9 cellular contexts compared by ENCODE assay signal in genomic region chr5:142325677-142326479, GRCh38. TPM values are rescaled to one million over a fixed set of nuclear protein-coding genes. Genes with fewer than 3 reads are reported as not detected.
A peak's percentile ranks its signal among the peaks of the same experiment; 100 is the strongest.
DNase-seq lines count a peak whose midpoint lies in the region; ATAC-seq and TF ChIP-seq lines count a peak whose summit lies in the region.
"Had no signal": no experiment of that assay in that cellular context is flagged by ENCODE, and none has a peak within 500 bp of the region (broad histone marks: within the 10 kb centered on the region; RNA-seq: fewer than 3 reads in every experiment).

No MANE protein-coding gene starts in this region.

- H3K27me3 ChIP-seq in GM23248 (replicated peaks; ENCODE audit: insufficient read depth) (no peaks in the 10 kb centered on the region), stomach (peaks cover 0 to 76% (median 25%) of the 10 kb centered on the region in 3 donors)

- no peaks in the 10 kb centered on the region for H3K9me3 Mint-ChIP-seq in chondrocyte (ENCODE audit: low read depth)

- H3K4me3 ChIP-seq in AG04449 (ENCODE audit: low read depth, low read length) (peak overlapping the region; percentile 64), GM23248 (peak overlapping the region; percentile 80), stomach (peak overlapping the region; percentile 51 to 67 (median 60))

- 36 to 45% methylated on average over 34 to 46 of the region's 46 CpGs for WGBS in GM23248 (ENCODE audit: low coverage in 1 of 2, low lambda C conversion rate in 2 of 2, missing lambda C conversion rate in 2 of 2), 2 experiments
- 2 to 8% (median 4%) methylated on average over 19 to 46 of the region's 46 CpGs for WGBS in stomach, 5 donors

- TF ChIP-seq EP300 in stomach (IDR thresholded peaks at IDR 0.05): no peak

- H3K9me3 ChIP-seq in GM23248 (ENCODE audit: low read depth) (no peaks in the 10 kb centered on the region), stomach (no peaks in the 10 kb centered on the region)
- H3K9me3 ChIP-seq: neutrophil had no signal

- H3K4me2 ChIP-seq in GM23248 (ENCODE audit: unreplicated experiment): peak overlapping the region; percentile 96

- ATAC-seq in HG03196 (IDR thresholded peaks at IDR 0.05; ENCODE audit: unreplicated experiment): no peak

- no peaks in the 10 kb centered on the region for H3K9me2 ChIP-seq in GM23248 (ENCODE audit: insufficient read depth)

- no peak for TF ChIP-seq POLR2A in stomach (IDR thresholded peaks at IDR 0.05)

- peaks cover 47% of the 10 kb centered on the region for H3F3A ChIP-seq in GM23248 (ENCODE audit: insufficient read depth)

- peak overlapping the region; percentile 80 for H2AFZ ChIP-seq in GM23248

- peak overlapping the region; percentile 93 for H3K9ac ChIP-seq in GM23248

- H3K27me3 Mint-ChIP-seq in chondrocyte (ENCODE audit: low read depth): no peaks in the 10 kb centered on the region

- POLR2A ChIA-PET in AG04449 (lab: Yijun Ruan, JAX): interaction anchor here (0.5 to 3.5 kb wide), 4 partner anchors 15 to 153 kb away, joined by 3 to 22 read pairs (median 5); no protein-coding TSS in a partner anchor

- H3K4me1 Mint-ChIP-seq in chondrocyte (ENCODE audit: low read depth): peaks cover 64% of the 10 kb centered on the region

- H3K36me3 Mint-ChIP-seq in chondrocyte (ENCODE audit: low read depth): no peaks in the 10 kb centered on the region

- H3K36me3 ChIP-seq in GM23248 (ENCODE audit: low read depth) (no peaks in the 10 kb centered on the region), stomach (no peaks in the 10 kb centered on the region)
- H3K36me3 ChIP-seq: neutrophil had no signal

- H3K4me3 Mint-ChIP-seq in chondrocyte (ENCODE audit: unreplicated experiment): peak overlapping the region; percentile 86

- CTCF ChIA-PET in AG04449 (lab: Yijun Ruan, JAX): interaction anchor here (0.9 to 13.9 kb wide), 5 partner anchors 31 to 221 kb away, joined by 3 to 193 read pairs (median 3); no protein-coding TSS in a partner anchor

- H3K79me2 ChIP-seq in GM23248 (ENCODE audit: insufficient read depth): peaks cover 73% of the 10 kb centered on the region

- peak overlapping the region; percentile 91 for H3K27ac ChIP-seq in GM23248
- peak overlapping the region; percentile 75 to 89 (median 88) for H3K27ac ChIP-seq in stomach
- H3K27ac ChIP-seq: neutrophil had no signal

- H4K20me1 ChIP-seq in GM23248 (ENCODE audit: insufficient read depth): no peaks in the 10 kb centered on the region

- H3K4me1 ChIP-seq in GM23248 (ENCODE audit: insufficient read depth) (peaks cover 37% of the 10 kb centered on the region), stomach (peaks cover 19 to 56% (median 53%) of the 10 kb centered on the region in 4 donors)

- TF ChIP-seq CTCF in AG04449 (IDR thresholded peaks at IDR 0.05; ENCODE audit: insufficient read depth, low read length, missing control alignments): no peak
- no peak for TF ChIP-seq CTCF in chondrocyte (IDR thresholded peaks at IDR 0.05)
- no peak for TF ChIP-seq CTCF in stomach (IDR thresholded peaks at IDR 0.05)

- no peak for DNase-seq in AG04449 (ENCODE audit: low read depth, low spot score)
- peak; percentile 81 for DNase-seq in GM23248
- DNase-seq in SHP77 (lab: John Stamatoyannopoulos, UW): peak; percentile 64 to 77
- no peak for DNase-seq in chondrocyte (ENCODE audit: low spot score)
- DNase-seq in left kidney (ENCODE audit: low read depth, low spot score): peak; percentile 87
- peak; percentile 44 for DNase-seq in stomach
- no peak for DNase-seq in NCI-H1694 treated with DMSO at 0.1 percent for 48 hours (lab: John Stamatoyannopoulos, UW)

- intact Hi-C loops in stomach (cut with DNase I; ENCODE audit: low total_unique reads): loop anchor here (10.0 kb wide), 1 partner anchor 219 kb away; no protein-coding TSS in a partner anchor

- H3K27ac Mint-ChIP-seq in chondrocyte (ENCODE audit: unreplicated experiment): peak overlapping the region; percentile 92

- in situ Hi-C loops in GM23248 (cut with MboI): loop anchor here (10.0 kb wide), 1 partner anchor 219 kb away; no protein-coding TSS in a partner anchor

RNA-seq across cellular contexts. Expression of gene SPRY4, which starts 1.1 kb away (rescaled TPM):
- 10.9 and 12.8 TPM in 2 replicates for total RNA-seq in GM23248 (2014; rRNA removed; shearing (Covaris generic))
- polyA plus RNA-seq in GM23248 (2016; fragmentation: Nextera tagmentation; extraction: Ambion mirVana) (8.5 and 9.2 TPM in 2 replicates), stomach (1 to 10 TPM; 1.3 to 7.9 (median 5.2) TPM)
- total RNA-seq in chondrocyte (5.3 to 9.6 TPM (median 8.3 TPM) in 3 replicates), stomach (10 to 100 TPM in 3 of 5 donors, 1 to 10 TPM in 2; 2.9 to 13.6 (median 10.7) TPM)

Comparison
In these comparisons a context has a peak if more than half of its experiments do, and no peak if none do; other contexts are left out.
1. DNase-seq: peak in GM23248 (single experiment), SHP77 (2 of 2), left kidney (single experiment) and stomach (single experiment); none in AG04449 (single experiment), chondrocyte (single experiment) and NCI-H1694 treated with DMSO at 0.1 percent for 48 hours (single experiment).
2. Peak in every context shown above with its lines, with median percentiles within 50 percentile points of each other: H3K4me3 ChIP-seq.